12 cellular contexts compared by ENCODE assay signal in the genomic region with DNA sequence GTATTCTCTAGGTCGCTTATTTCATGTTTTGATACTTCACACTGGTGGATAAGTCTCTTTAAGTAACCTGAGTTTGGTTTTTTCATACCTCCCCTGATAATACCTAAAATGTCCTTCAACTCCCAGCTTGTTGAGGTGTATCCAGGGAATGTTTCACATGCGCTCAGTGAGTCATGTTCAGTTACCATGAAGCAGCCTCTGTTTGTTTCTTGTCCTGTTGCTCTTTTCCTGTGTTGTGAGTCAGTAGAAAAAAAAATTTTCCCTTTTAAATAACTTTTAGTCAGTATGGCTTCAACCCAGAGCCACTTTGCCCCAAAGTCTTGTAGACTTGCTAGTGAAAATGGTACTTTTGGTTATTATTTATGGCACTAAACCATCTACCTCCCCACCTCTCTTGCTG.
DNase-seq lines count a peak whose midpoint lies in the region; ATAC-seq, FAIRE-seq and TF ChIP-seq lines count a peak whose summit lies in the region.
"Had no signal": no experiment of that assay in that cellular context is flagged by ENCODE, and none has a peak within 500 bp of the region (broad histone marks: within the 10 kb centered on the region; RNA-seq: fewer than 3 reads in every experiment).

No MANE protein-coding gene starts in this region.

- H3K4me2 ChIP-seq in astrocyte (ENCODE audit: low read length), result peak overlapping the region; percentile 38

- H3K4me3 Mint-ChIP-seq in astrocyte (ENCODE audit: unreplicated experiment), result no peak overlapping the region

- POLR2A ChIA-PET in GM10248 (lab: Yijun Ruan, JAX), result no interaction called here

- H3K27ac Mint-ChIP-seq in astrocyte (ENCODE audit: unreplicated experiment), result no peak overlapping the region

- ATAC-seq in GM21576 (IDR thresholded peaks at IDR 0.05; ENCODE audit: unreplicated experiment) (no peak), HG03280 (IDR thresholded peaks at IDR 0.05; ENCODE audit: unreplicated experiment) (no peak)
- ATAC-seq: stimulated activated naive CD8-positive, alpha-beta T cell treated with anti-CD3 and anti-CD28 coated beads, Interleukin-15, Interleukin-2, amounts not matched to agents 100 U/mL and 50 U/mL, for 24 hours had no signal

- H3K4me1 Mint-ChIP-seq in astrocyte (ENCODE audit: low read depth, unreplicated experiment), result peaks cover 3% of the 10 kb centered on the region

- peak overlapping the region; percentile 53 for H3K9ac ChIP-seq in astrocyte (ENCODE audit: low read length)

- peak overlapping the region; percentile 32 for H2AFZ ChIP-seq in astrocyte (ENCODE audit: low read depth, low read length)

- H3K4me3 ChIP-seq in astrocyte (ENCODE audit: insufficient read depth, low read depth, low read length), result no peak overlapping the region

- CTCF ChIA-PET in GM10248 (lab: Yijun Ruan, JAX), result interaction anchor here (1.1 kb wide), 1 partner anchor 12 kb away, joined by 3 read pairs; no protein-coding TSS in a partner anchor

- TF ChIP-seq CTCF in astrocyte (IDR thresholded peaks at IDR 0.05; ENCODE audit: insufficient read depth, low read depth, low read length), result no peak
- TF ChIP-seq CTCF in GM10248 (IDR thresholded peaks at IDR 0.05; ENCODE audit: control extremely low read depth, extremely low read depth, low read depth, missing control alignments), result no peak

- no peaks in the 10 kb centered on the region for H3K79me2 ChIP-seq in astrocyte (ENCODE audit: insufficient read depth, low read length)

- peaks cover 4% of the 10 kb centered on the region for H3K9me3 Mint-ChIP-seq in astrocyte (ENCODE audit: unreplicated experiment)

- no peaks in the 10 kb centered on the region for H4K20me1 ChIP-seq in astrocyte (ENCODE audit: insufficient read depth, low read length)

- H3K27ac ChIP-seq in astrocyte (ENCODE audit: low read depth, low read length), result peak overlapping the region; percentile 76

- H3K9me3 ChIP-seq in astrocyte (ENCODE audit: insufficient read depth, low read depth, low read length), result peaks cover 9% of the 10 kb centered on the region

- H3K36me3 Mint-ChIP-seq in astrocyte (ENCODE audit: low read depth, unreplicated experiment), result no peaks in the 10 kb centered on the region

- no peaks in the 10 kb centered on the region for H3K27me3 ChIP-seq in astrocyte (ENCODE audit: insufficient read depth, low read length)

- H3K27me3 Mint-ChIP-seq in astrocyte (ENCODE audit: low read depth, unreplicated experiment), result no peaks in the 10 kb centered on the region

- peak; percentile 52 for DNase-seq in HK-2 (ENCODE audit: unreplicated experiment)
- peak; percentile 89 for DNase-seq in astrocyte (ENCODE audit: low read depth)
- peak; percentile 46 for DNase-seq in hepatic stellate cell (ENCODE audit: low spot score)
- peak; percentile 64 for DNase-seq in urothelium cell line (ENCODE audit: low spot score)
- no peak for DNase-seq in NCI-H2081 (lab: John Stamatoyannopoulos, UW)
- DNase-seq in GM10248 (ENCODE audit: extremely low spot score), result no peak
- DNase-seq: DND-41; H7; NCI-H1048; stimulated activated naive CD8-positive, alpha-beta T cell treated with anti-CD3 and anti-CD28 coated beads, Interleukin-15, Interleukin-2, amounts not matched to agents 100 U/mL and 50 U/mL, for 24 hours had no signal

- peak; percentile 55 for FAIRE-seq in astrocyte (lab: Jason Lieb, UNC)
- no peak for FAIRE-seq in urothelium cell line (lab: Jason Lieb, UNC)

- H3K36me3 ChIP-seq in astrocyte (ENCODE audit: insufficient read depth, low read length), result no peaks in the 10 kb centered on the region

- H3K4me1 ChIP-seq in astrocyte (ENCODE audit: insufficient read depth, low read length), result peaks cover 9% of the 10 kb centered on the region

Comparison
In these comparisons a context has a peak if more than half of its experiments do, and no peak if none do; other contexts are left out.
1. DNase-seq: peak in HK-2 (single experiment), astrocyte (single experiment), hepatic stellate cell (single experiment) and urothelium cell line (single experiment); none in NCI-H2081 (0 of 2) and GM10248 (single experiment).